ENCODE assay signal across 13 cellular contexts in genomic region chr16:66844009-66844341, GRCh38. TPM values are rescaled to one million over a fixed set of nuclear protein-coding genes. Genes with fewer than 3 reads are reported as not detected.
DNase-seq lines count a peak whose midpoint lies in the region; ATAC-seq and TF ChIP-seq lines count a peak whose summit lies in the region.
"Had no signal": no experiment of that assay in that cellular context is flagged by ENCODE, and none has a peak within 500 bp of the region (broad histone marks: within the 10 kb centered on the region; RNA-seq: fewer than 3 reads in every experiment).

No MANE protein-coding gene starts in this region.

- H3K27me3 Mint-ChIP-seq in activated T-cell treated with anti-CD3 and anti-CD28 coated beads, Interleukin-2, amount 50 U/mL, for 72 hours (ENCODE audit: low read depth): peaks cover 61% of the 10 kb centered on the region
- peaks cover 93% of the 10 kb centered on the region for H3K27me3 Mint-ChIP-seq in brain

- peaks cover 23% of the 10 kb centered on the region for H3K4me1 Mint-ChIP-seq in activated T-cell treated with anti-CD3 and anti-CD28 coated beads, Interleukin-2, amount 50 U/mL, for 72 hours (ENCODE audit: low read depth)
- peaks cover 19% of the 10 kb centered on the region for H3K4me1 Mint-ChIP-seq in brain

- intact Hi-C loops in testis (cut with DNase I; ENCODE audit: low total_unique reads): no loop called here

- H3K36me3 ChIP-seq in mesodermal cell (ENCODE audit: control insufficient read depth, insufficient read depth, low read length): no peaks in the 10 kb centered on the region
- no peaks in the 10 kb centered on the region for H3K36me3 ChIP-seq in testis (ENCODE audit: low read depth, missing control alignments)

- peak overlapping the region; percentile 26 for H3K4me3 ChIP-seq in mesodermal cell (ENCODE audit: extremely low read depth, insufficient read depth, low read length, poor library complexity, severe bottlenecking)
- H3K4me3 ChIP-seq in testis: peak overlapping the region; percentile 27 to 56
- H3K4me3 ChIP-seq: GM12878 had no signal

- TF ChIP-seq CTCF in brain (conservative IDR thresholded peaks at IDR 0.05) (no peak), testis (IDR thresholded peaks at IDR 0.05) (no peak)

- H3K27ac ChIP-seq in mesodermal cell (ENCODE audit: low read depth, low read length, severe bottlenecking) (no peak overlapping the region), testis (no peak overlapping the region), caudate nucleus (ENCODE audit: low read depth, low read length) (no peak overlapping the region)

- no peak for DNase-seq in activated T-cell treated with anti-CD3 and anti-CD28 coated beads, Interleukin-2, amount 50 U/mL, for 72 hours
- no peak for DNase-seq in activated T-cell treated with anti-CD3 and anti-CD28 coated beads, Interleukin-2, amount 50 U/mL, for 1 hour
- DNase-seq in testis (no peak), NCI-H128 (lab: John Stamatoyannopoulos, UW; ENCODE audit: unreplicated experiment) (no peak), caudate nucleus (lab: John Stamatoyannopoulos, UW) (no peak)
- DNase-seq: NCI-H1694; stimulated activated CD4-positive, alpha-beta T cell treated with anti-CD3 and anti-CD28 coated beads, Interleukin-2, amount 100 ng/mL, for 48 hours had no signal

- no peaks in the 10 kb centered on the region for H3K4me1 ChIP-seq in mesodermal cell (ENCODE audit: control insufficient read depth, insufficient read depth, low read length, poor library complexity, severe bottlenecking)
- H3K4me1 ChIP-seq in testis: no peaks in the 10 kb centered on the region

- no peaks in the 10 kb centered on the region for H3K9me3 ChIP-seq in mesodermal cell (ENCODE audit: control insufficient read depth, low read length)
- H3K9me3 ChIP-seq in testis: no peaks in the 10 kb centered on the region

- H3K27me3 ChIP-seq in testis: no peaks in the 10 kb centered on the region

- no peak overlapping the region for H3K27ac Mint-ChIP-seq in activated T-cell treated with anti-CD3 and anti-CD28 coated beads, Interleukin-2, amount 50 U/mL, for 72 hours
- no peak overlapping the region for H3K27ac Mint-ChIP-seq in brain

- WGBS in mesodermal cell (ENCODE audit: insufficient coverage in 2 of 2), 2 experiments: 12 to 19% methylated on average over 5 to 8 of the region's 14 CpGs
- WGBS in testis, 2 donors: 24 to 37% methylated on average over 6 of the region's 14 CpGs

- no peaks in the 10 kb centered on the region for H3K36me3 Mint-ChIP-seq in activated T-cell treated with anti-CD3 and anti-CD28 coated beads, Interleukin-2, amount 50 U/mL, for 72 hours (ENCODE audit: insufficient read depth in 2 of 2)
- no peaks in the 10 kb centered on the region for H3K36me3 Mint-ChIP-seq in brain

- no peaks in the 10 kb centered on the region for H3K9me3 Mint-ChIP-seq in activated T-cell treated with anti-CD3 and anti-CD28 coated beads, Interleukin-2, amount 50 U/mL, for 72 hours
- peaks cover 0 to 9% (median 4%) of the 10 kb centered on the region in 5 experiments for H3K9me3 Mint-ChIP-seq in brain

- H3K4me3 Mint-ChIP-seq in activated T-cell treated with anti-CD3 and anti-CD28 coated beads, Interleukin-2, amount 50 U/mL, for 72 hours: peak overlapping the region; percentile 70 to 84
- H3K4me3 Mint-ChIP-seq in brain: peak overlapping the region; percentile 71 to 84 (median 81)

- no peak for ATAC-seq in activated T-cell treated with anti-CD3 and anti-CD28 coated beads, Interleukin-2, amount 50 U/mL, for 72 hours (replicated peaks in 1 of 2)
- no peak for ATAC-seq in HG03175 (IDR thresholded peaks at IDR 0.05; ENCODE audit: unreplicated experiment)
- ATAC-seq: GM12878 had no signal

- TF ChIP-seq POLR2A in testis (IDR thresholded peaks at IDR 0.05): no peak

RNA-seq across cellular contexts. Expression of gene CA7, which starts 0.2 kb away (rescaled TPM):
- total RNA-seq in activated T-cell treated with anti-CD3 and anti-CD28 coated beads, Interleukin-2, amount 50 U/mL, for 72 hours: not detected
- 2.3 TPM for polyA plus RNA-seq in brain (ENCODE audit: insufficient read depth, low read depth, low replicate concordance)
- polyA plus RNA-seq in mesodermal cell (2013, experiment 1 of 2): not detected
- polyA plus RNA-seq in mesodermal cell (2013, experiment 2 of 2): not detected
- total RNA-seq in testis: 1 to 10 TPM; 1.4 to 1.9 TPM
- polyA plus RNA-seq in testis (ENCODE audit: insufficient read depth, low read depth, low replicate concordance): 1.2 TPM
- total RNA-seq: endothelial cell of umbilical vein, GM12878, liver had no signal
- polyA plus RNA-seq: endothelial cell of umbilical vein, liver had no signal

RNA-seq across cellular contexts. Expression of gene NAE1, which starts 13.2 kb away (rescaled TPM):
- 100 to 1,000 TPM in 1 of 2 donors, 10 to 100 TPM in 1; 94.5 to 100 TPM for total RNA-seq in activated T-cell treated with anti-CD3 and anti-CD28 coated beads, Interleukin-2, amount 50 U/mL, for 72 hours
- polyA plus RNA-seq in brain (ENCODE audit: insufficient read depth, low read depth, low replicate concordance) (35.0 TPM), testis (ENCODE audit: insufficient read depth, low read depth, low replicate concordance) (53.7 TPM)
- polyA plus RNA-seq in mesodermal cell (2013, experiment 1 of 2): 109 TPM
- 132 TPM for polyA plus RNA-seq in mesodermal cell (2013, experiment 2 of 2)
- total RNA-seq in testis: 10 to 100 TPM; 72.7 to 72.8 TPM

RNA-seq across cellular contexts. Expression of gene PDP2, which starts 36.3 kb away (rescaled TPM):
- 10 to 100 TPM; 31.8 TPM for total RNA-seq in activated T-cell treated with anti-CD3 and anti-CD28 coated beads, Interleukin-2, amount 50 U/mL, for 72 hours
- polyA plus RNA-seq in brain (ENCODE audit: insufficient read depth, low read depth, low replicate concordance) (9.4 TPM), testis (ENCODE audit: insufficient read depth, low read depth, low replicate concordance) (14.0 TPM)
- 11.2 TPM for polyA plus RNA-seq in mesodermal cell (2013, experiment 1 of 2)
- polyA plus RNA-seq in mesodermal cell (2013, experiment 2 of 2): 12.0 TPM
- 10 to 100 TPM; 22.9 to 23.9 TPM for total RNA-seq in testis

RNA-seq across cellular contexts. Expression of gene TERB1, which starts 42.6 kb away (rescaled TPM):
- total RNA-seq in activated T-cell treated with anti-CD3 and anti-CD28 coated beads, Interleukin-2, amount 50 U/mL, for 72 hours: under 1 TPM in 1 of 2 donors, not detected in 1; 0.14 TPM
- polyA plus RNA-seq in brain (ENCODE audit: insufficient read depth, low read depth, low replicate concordance): not detected
- not detected for polyA plus RNA-seq in mesodermal cell (2013, experiment 1 of 2)
- not detected for polyA plus RNA-seq in mesodermal cell (2013, experiment 2 of 2)
- 10 to 100 TPM; 12.1 to 30.6 TPM for total RNA-seq in testis
- polyA plus RNA-seq in testis (ENCODE audit: insufficient read depth, low read depth, low replicate concordance): 13.3 TPM
- total RNA-seq: endothelial cell of umbilical vein had no signal
- polyA plus RNA-seq: endothelial cell of umbilical vein had no signal
